10 cellular contexts compared by ENCODE assay signal in the genomic region with DNA sequence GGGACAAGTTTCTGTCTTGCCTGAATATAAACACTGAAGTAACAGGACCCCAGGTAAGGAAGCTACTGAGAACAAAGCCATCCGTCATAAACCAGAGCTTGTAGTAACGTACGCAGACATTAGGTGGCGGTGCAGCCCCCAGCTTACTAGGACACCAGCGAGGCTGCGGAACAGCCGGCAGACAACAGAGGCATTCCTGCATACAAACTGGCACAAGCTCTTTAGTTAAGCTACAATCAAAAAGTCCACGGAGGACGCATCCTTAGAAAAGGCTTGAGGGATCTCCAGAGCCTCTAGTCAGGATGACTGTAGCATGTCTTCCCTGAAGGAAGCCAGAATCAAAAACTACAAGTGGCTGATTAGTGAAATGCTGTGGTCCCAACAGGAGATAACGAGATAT. TPM values are rescaled to one million over a fixed set of nuclear protein-coding genes. Genes with fewer than 3 reads are reported as not detected.
DNase-seq lines count a peak whose midpoint lies in the region; ATAC-seq and TF ChIP-seq lines count a peak whose summit lies in the region.
"Had no signal": no experiment of that assay in that cellular context is flagged by ENCODE, and none has a peak within 500 bp of the region (broad histone marks: within the 10 kb centered on the region; RNA-seq: fewer than 3 reads in every experiment).

No MANE protein-coding gene starts in this region.

- H2AK5ac ChIP-seq in trophoblast cell (ENCODE audit: low read length): no peak overlapping the region

- no peaks in the 10 kb centered on the region for H3K79me1 ChIP-seq in trophoblast cell (ENCODE audit: low read length)

- no peak overlapping the region for H4K91ac ChIP-seq in trophoblast cell (ENCODE audit: low read depth, low read length)

- no peak overlapping the region for H3K27ac ChIP-seq in PC-3 (ENCODE audit: low read length)
- no peak overlapping the region for H3K27ac ChIP-seq in trophoblast cell (ENCODE audit: low read depth, low read length)

- H3K4ac ChIP-seq in trophoblast cell (ENCODE audit: low read depth, low read length): no peak overlapping the region

- intact Hi-C loops in PC-3 (cut with micrococcal nuclease): no loop called here

- no peak overlapping the region for H3K23ac ChIP-seq in trophoblast cell (ENCODE audit: low read length)

- H3K36me3 Mint-ChIP-seq in glutamatergic neuron (ENCODE audit: unreplicated experiment): peaks cover 44% of the 10 kb centered on the region
- peaks cover 94% of the 10 kb centered on the region for H3K36me3 Mint-ChIP-seq in stimulated activated effector memory CD8-positive, alpha-beta T cell treated with anti-CD3 and anti-CD28 coated beads, Interleukin-12 subunit alpha, Interleukin-12 subunit beta, amount 100 ng/mL, for 72 hours

- POLR2A ChIA-PET in PC-3 (lab: Charles Lee; ENCODE audit: unreplicated experiment): no interaction called here

- H3K14ac ChIP-seq in trophoblast cell (ENCODE audit: low read length): no peak overlapping the region

- ATAC-seq in PC-3 (no peak), GM18868 (IDR thresholded peaks at IDR 0.05; ENCODE audit: unreplicated experiment) (no peak)
- no peak for ATAC-seq in stimulated activated effector memory CD8-positive, alpha-beta T cell treated with anti-CD3 and anti-CD28 coated beads, Interleukin-12 subunit alpha, Interleukin-12 subunit beta, amount 100 ng/mL, for 72 hours

- H3K9me3 ChIP-seq in PC-3 (ENCODE audit: low read length) (peaks cover 20% of the 10 kb centered on the region), trophoblast cell (ENCODE audit: insufficient read depth, low read depth, low read length) (peaks cover 1% of the 10 kb centered on the region)

- no CpG with 5 or more reads among the region's 10 CpGs for WGBS in trophoblast cell (ENCODE audit: extremely low coverage, insufficient coverage, insufficient read length)

- TF ChIP-seq CTCF in PC-3 (conservative IDR thresholded peaks at IDR 0.05; ENCODE audit: low read depth, low read length) (peak; percentile 58), glutamatergic neuron (IDR thresholded peaks at IDR 0.05; ENCODE audit: partially characterized antibody, unreplicated experiment) (peak; percentile 76)

- H3K18ac ChIP-seq in trophoblast cell (ENCODE audit: low read length): no peak overlapping the region

- no peak overlapping the region for H2AFZ ChIP-seq in PC-3 (ENCODE audit: low read length)
- no peak overlapping the region for H2AFZ ChIP-seq in trophoblast cell (ENCODE audit: insufficient read depth, low read length, poor library complexity)

- H3K9me2 ChIP-seq in PC-3 (replicated peaks; ENCODE audit: low read length): no peaks in the 10 kb centered on the region

- H2BK12ac ChIP-seq in trophoblast cell (ENCODE audit: low read length): no peak overlapping the region

- no peaks in the 10 kb centered on the region for H3K4me1 ChIP-seq in PC-3 (ENCODE audit: insufficient read depth, low read length)
- no peaks in the 10 kb centered on the region for H3K4me1 ChIP-seq in trophoblast cell (ENCODE audit: control insufficient read depth in 1 of 2, insufficient read depth in 2 of 2, low read length in 2 of 2)

- H3K27me3 ChIP-seq in PC-3 (ENCODE audit: low read length): no peaks in the 10 kb centered on the region
- no peaks in the 10 kb centered on the region for H3K27me3 ChIP-seq in trophoblast cell (ENCODE audit: insufficient read depth, low read length)

- H3F3A ChIP-seq in PC-3 (ENCODE audit: low read length, unreplicated experiment): no peaks in the 10 kb centered on the region

- H2BK5ac ChIP-seq in trophoblast cell (ENCODE audit: low read depth, low read length, poor library complexity): no peak overlapping the region

- no peak overlapping the region for H2BK120ac ChIP-seq in trophoblast cell (ENCODE audit: insufficient read depth, low read length, poor library complexity)

- H3K9me3 Mint-ChIP-seq in glutamatergic neuron (ENCODE audit: unreplicated experiment): peaks cover 6% of the 10 kb centered on the region
- H3K9me3 Mint-ChIP-seq in stimulated activated effector memory CD8-positive, alpha-beta T cell treated with anti-CD3 and anti-CD28 coated beads, Interleukin-12 subunit alpha, Interleukin-12 subunit beta, amount 100 ng/mL, for 72 hours: peaks cover 28% of the 10 kb centered on the region

- DNase-seq in DMS53 treated with DMSO at 0.1 percent for 48 hours (lab: John Stamatoyannopoulos, UW; ENCODE audit: unreplicated experiment) (peak; percentile 1), PC-3 (peak; percentile 13), glutamatergic neuron (peak; percentile 83), trophoblast cell (peak; percentile 72 to 83)
- no peak for DNase-seq in stimulated activated naive CD4-positive, alpha-beta T cell treated with Interleukin-2 at 50 U/mL for 16 hours (lab: John Stamatoyannopoulos, UW)
- no peak for DNase-seq in activated CD4-positive, CD25-positive, alpha-beta regulatory T cell treated with anti-CD3 and anti-CD28 coated beads, Interleukin-2, amount 50 U/mL, for 72 hours
- DNase-seq in stimulated activated effector memory CD8-positive, alpha-beta T cell treated with anti-CD3 and anti-CD28 coated beads, Interleukin-12 subunit alpha, Interleukin-12 subunit beta, amount 100 ng/mL, for 72 hours (ENCODE audit: low spot score in 2 of 2): no peak

- BruUV-seq in PC-3 (replicated peaks; lab: Mats Ljungman, UMichigan): no TSS peak

- H3K4me1 Mint-ChIP-seq in glutamatergic neuron (ENCODE audit: low read depth, unreplicated experiment): peaks cover 4% of the 10 kb centered on the region
- H3K4me1 Mint-ChIP-seq in stimulated activated effector memory CD8-positive, alpha-beta T cell treated with anti-CD3 and anti-CD28 coated beads, Interleukin-12 subunit alpha, Interleukin-12 subunit beta, amount 100 ng/mL, for 72 hours: no peaks in the 10 kb centered on the region

- H3K79me2 ChIP-seq in PC-3 (ENCODE audit: low read length): peaks cover 23% of the 10 kb centered on the region; the same call in 1 of the 2 replicates
- no peaks in the 10 kb centered on the region for H3K79me2 ChIP-seq in trophoblast cell (ENCODE audit: control insufficient read depth, insufficient read depth, low read length, poor library complexity)

- no peaks in the 10 kb centered on the region for H4K20me1 ChIP-seq in PC-3 (ENCODE audit: low read length)

- H3K4me3 Mint-ChIP-seq in glutamatergic neuron (ENCODE audit: unreplicated experiment): peak overlapping the region; percentile 50
- H3K4me3 Mint-ChIP-seq in stimulated activated effector memory CD8-positive, alpha-beta T cell treated with anti-CD3 and anti-CD28 coated beads, Interleukin-12 subunit alpha, Interleukin-12 subunit beta, amount 100 ng/mL, for 72 hours: no peak overlapping the region

- H3K4me2 ChIP-seq in PC-3 (ENCODE audit: low read length): no peak overlapping the region
- no peak overlapping the region for H3K4me2 ChIP-seq in trophoblast cell (ENCODE audit: low read length)

- H3K27me3 Mint-ChIP-seq in glutamatergic neuron (ENCODE audit: unreplicated experiment): peaks cover 5% of the 10 kb centered on the region

- H4K8ac ChIP-seq in trophoblast cell (ENCODE audit: low read depth, low read length): no peak overlapping the region

- CTCF ChIA-PET in PC-3 (lab: Charles Lee): no interaction called here

- H3K4me3 ChIP-seq in PC-3 (ENCODE audit: low read length) (no peak overlapping the region), trophoblast cell (ENCODE audit: low read depth, low read length) (no peak overlapping the region)

- H3K36me3 ChIP-seq in PC-3 (ENCODE audit: low read depth, low read length) (peaks cover 91% of the 10 kb centered on the region), trophoblast cell (ENCODE audit: control insufficient read depth in 1 of 2, insufficient read depth in 2 of 2, low read length in 2 of 2) (peaks cover 16 to 17% of the 10 kb centered on the region in 2 experiments)

- H3K9ac ChIP-seq in PC-3 (ENCODE audit: low read length) (no peak overlapping the region), trophoblast cell (ENCODE audit: low read length) (no peak overlapping the region)

- no peak overlapping the region for H4K12ac ChIP-seq in trophoblast cell (ENCODE audit: low read depth, low read length)

- peak overlapping the region; percentile 71 for H3K27ac Mint-ChIP-seq in glutamatergic neuron (ENCODE audit: unreplicated experiment)
- no peak overlapping the region for H3K27ac Mint-ChIP-seq in stimulated activated effector memory CD8-positive, alpha-beta T cell treated with anti-CD3 and anti-CD28 coated beads, Interleukin-12 subunit alpha, Interleukin-12 subunit beta, amount 100 ng/mL, for 72 hours

RNA-seq across cellular contexts. Expression of a gene that starts 26.2 kb away (rescaled TPM):
- 22.3 and 25.1 TPM in 2 replicates for total RNA-seq in PC-3 (2014; rRNA removed)
- 127 TPM for total RNA-seq in glutamatergic neuron (ENCODE audit: unreplicated experiment)
- polyA plus RNA-seq in trophoblast cell (2013): 26.8 and 27.6 TPM in 2 replicates

RNA-seq across cellular contexts. Expression of a gene that starts 32.4 kb away (rescaled TPM):
- not detected in 2 replicates for total RNA-seq in PC-3 (2014; rRNA removed)
- total RNA-seq in glutamatergic neuron (ENCODE audit: unreplicated experiment): not detected
- polyA plus RNA-seq in trophoblast cell (2013): 382 and 405 TPM in 2 replicates
- total RNA-seq: lower leg skin; T-helper 1 cell treated with Interleukin-12 subunit alpha and Interleukin-12 subunit beta and Interleukin-4 antibody, amounts not matched to agents 30 ng/mL and 1 ng/mL, for 36 hours had no signal

RNA-seq across cellular contexts. Expression of a gene that starts 55.7 kb away (rescaled TPM):
- total RNA-seq in PC-3 (2014; rRNA removed) (1.3 and 5.2 TPM in 2 replicates), glutamatergic neuron (ENCODE audit: unreplicated experiment) (12.7 TPM)
- 14.2 and 16.3 TPM in 2 replicates for polyA plus RNA-seq in trophoblast cell (2013)

Comparison
In these comparisons a context has a peak if more than half of its experiments do, and no peak if none do; other contexts are left out.
1. DNase-seq: peak in DMS53 treated with DMSO at 0.1 percent for 48 hours (single experiment), PC-3 (single experiment), glutamatergic neuron (single experiment) and trophoblast cell (2 of 2); none in stimulated activated naive CD4-positive, alpha-beta T cell treated with Interleukin-2 at 50 U/mL for 16 hours (single experiment), activated CD4-positive, CD25-positive, alpha-beta regulatory T cell treated with anti-CD3 and anti-CD28 coated beads, Interleukin-2, amount 50 U/mL, for 72 hours (single experiment) and stimulated activated effector memory CD8-positive, alpha-beta T cell treated with anti-CD3 and anti-CD28 coated beads, Interleukin-12 subunit alpha, Interleukin-12 subunit beta, amount 100 ng/mL, for 72 hours (0 of 2).